ENCODE assay signal across 22 cellular contexts in genomic region chr7:84998665-84999064, GRCh38.
DNase-seq lines count a peak whose midpoint lies in the region; ATAC-seq and TF ChIP-seq lines count a peak whose summit lies in the region.
"Had no signal": no experiment of that assay in that cellular context is flagged by ENCODE, and none has a peak within 500 bp of the region (broad histone marks: within the 10 kb centered on the region; RNA-seq: fewer than 3 reads in every experiment).

No MANE protein-coding gene starts in this region.

- no peaks in the 10 kb centered on the region for H3K4me1 ChIP-seq in CD8-positive, alpha-beta memory T cell (ENCODE audit: insufficient read depth, low read length)
- H3K4me1 ChIP-seq in lower lobe of right lung = no peaks in the 10 kb centered on the region
- H3K4me1 ChIP-seq: transverse colon had no signal

- H3K27me3 ChIP-seq in CD8-positive, alpha-beta memory T cell (ENCODE audit: insufficient read depth, low read length, poor library complexity, severe bottlenecking) = no peaks in the 10 kb centered on the region
- no peaks in the 10 kb centered on the region for H3K27me3 ChIP-seq in lower lobe of right lung (ENCODE audit: low read depth)
- H3K27me3 ChIP-seq: neutrophil, transverse colon had no signal

- H3K27ac ChIP-seq in CD8-positive, alpha-beta memory T cell (ENCODE audit: low read depth, low read length) = no peak overlapping the region
- H3K27ac ChIP-seq in lower lobe of right lung = no peak overlapping the region
- H3K27ac ChIP-seq: neutrophil, RWPE1, SK-N-MC, transverse colon had no signal

- no peak overlapping the region for H3K4me3 ChIP-seq in HFF-Myc (replicated peaks; ENCODE audit: low read depth, low read length)
- H3K4me3 ChIP-seq in CD8-positive, alpha-beta memory T cell (ENCODE audit: low read length) = no peak overlapping the region
- H3K4me3 ChIP-seq in lower lobe of right lung = no peak overlapping the region
- H3K4me3 ChIP-seq: SK-N-MC, transverse colon had no signal

- CTCF ChIA-PET in WTC11 (lab: Charles Lee) = no interaction called here
- CTCF ChIA-PET in CD8-positive, alpha-beta memory T cell (lab: Charles Lee) = no interaction called here

- no peak overlapping the region for H3K27ac Mint-ChIP-seq in WTC11
- H3K27ac Mint-ChIP-seq in nephron progenitor cell = no peak overlapping the region
- H3K27ac Mint-ChIP-seq in CD8-positive, alpha-beta memory T cell = no peak overlapping the region
- H3K27ac Mint-ChIP-seq: activated CD4-positive, alpha-beta T cell treated with anti-CD3 and anti-CD28 coated beads, Interleukin-2, amount 10 ng/mL, durations not matched to agents 7 days and 5 days; activated CD8-positive, alpha-beta memory T cell treated with anti-CD3 and anti-CD28 coated beads, Interleukin-2, amount 10 ng/mL, durations not matched to agents 7 days and 5 days; activated T-cell treated with anti-CD3 and anti-CD28 coated beads, Interleukin-2, amount 50 U/mL, for 72 hours; CD8-positive, alpha-beta T cell; IgD-negative memory B cell had no signal

- peaks cover 6% of the 10 kb centered on the region for H3K36me3 Mint-ChIP-seq in WTC11
- peaks cover 29% of the 10 kb centered on the region for H3K36me3 Mint-ChIP-seq in nephron progenitor cell (ENCODE audit: low read depth)
- H3K36me3 Mint-ChIP-seq in CD8-positive, alpha-beta memory T cell = peaks cover 0 to 2% (median 0%) of the 10 kb centered on the region in 3 donors
- H3K36me3 Mint-ChIP-seq: activated CD8-positive, alpha-beta memory T cell treated with anti-CD3 and anti-CD28 coated beads, Interleukin-2, amount 10 ng/mL, durations not matched to agents 7 days and 5 days; CD8-positive, alpha-beta T cell; IgD-negative memory B cell had no signal

- no peak overlapping the region for H3K4me3 Mint-ChIP-seq in WTC11
- no peak overlapping the region for H3K4me3 Mint-ChIP-seq in nephron progenitor cell
- H3K4me3 Mint-ChIP-seq in CD8-positive, alpha-beta memory T cell = no peak overlapping the region
- H3K4me3 Mint-ChIP-seq: activated CD4-positive, alpha-beta T cell treated with anti-CD3 and anti-CD28 coated beads, Interleukin-2, amount 10 ng/mL, durations not matched to agents 7 days and 5 days; activated CD8-positive, alpha-beta memory T cell treated with anti-CD3 and anti-CD28 coated beads, Interleukin-2, amount 10 ng/mL, durations not matched to agents 7 days and 5 days; activated T-cell treated with anti-CD3 and anti-CD28 coated beads, Interleukin-2, amount 50 U/mL, for 72 hours; CD8-positive, alpha-beta T cell; IgD-negative memory B cell had no signal

- peaks cover 49% of the 10 kb centered on the region for H3K4me1 Mint-ChIP-seq in WTC11
- peaks cover 15% of the 10 kb centered on the region for H3K4me1 Mint-ChIP-seq in nephron progenitor cell
- H3K4me1 Mint-ChIP-seq in CD8-positive, alpha-beta memory T cell = no peaks in the 10 kb centered on the region
- H3K4me1 Mint-ChIP-seq: IgD-negative memory B cell had no signal

- DNase-seq in DMS 273 treated with DMSO at 0.1 percent for 48 hours (lab: John Stamatoyannopoulos, UW) (peak; percentile 58), HFF-Myc (ENCODE audit: extremely low read depth, low read depth) (no peak), WTC11 (ENCODE audit: low spot score) (no peak), nephron progenitor cell (no peak), lower lobe of right lung (no peak)
- DNase-seq in activated CD4-positive, alpha-beta T cell treated with anti-CD3 and anti-CD28 coated beads, Interleukin-2, amount 50 U/mL, for 4 hours = no peak
- DNase-seq in CD8-positive, alpha-beta memory T cell = no peak
- DNase-seq: activated CD4-positive, alpha-beta T cell treated with anti-CD3 and anti-CD28 coated beads, Interleukin-2, amount 10 ng/mL, durations not matched to agents 7 days and 5 days; activated CD8-positive, alpha-beta memory T cell treated with anti-CD3 and anti-CD28 coated beads, Interleukin-2, amount 10 ng/mL, durations not matched to agents 7 days and 5 days; activated naive CD4-positive, alpha-beta T cell treated with Interleukin-2 at 50 U/mL for 16 hours; activated T-cell treated with anti-CD3 and anti-CD28 coated beads, Interleukin-2, amount 50 U/mL, for 72 hours; amygdala; CD8-positive, alpha-beta T cell; DMS79 treated with DMSO at 0.1 percent for 48 hours; NCI-H1105; NCI-H2029 treated with DMSO at 0.1 percent for 48 hours; NCI-H510A; transverse colon had no signal

- H3K9me3 ChIP-seq in CD8-positive, alpha-beta memory T cell (ENCODE audit: low read length) = no peaks in the 10 kb centered on the region
- no peaks in the 10 kb centered on the region for H3K9me3 ChIP-seq in lower lobe of right lung
- H3K9me3 ChIP-seq: neutrophil, transverse colon had no signal

- ATAC-seq in WTC11 (peak; percentile 68), lower lobe of right lung (no peak)
- ATAC-seq: activated CD8-positive, alpha-beta memory T cell treated with anti-CD3 and anti-CD28 coated beads, Interleukin-2, amount 10 ng/mL, durations not matched to agents 7 days and 5 days; activated T-cell treated with anti-CD3 and anti-CD28 coated beads, Interleukin-2, amount 50 U/mL, for 72 hours; CD8-positive, alpha-beta T cell had no signal

- POLR2A ChIA-PET in WTC11 (lab: Charles Lee) = no interaction called here
- POLR2A ChIA-PET in CD8-positive, alpha-beta memory T cell (lab: Charles Lee) = no interaction called here

- intact Hi-C loops in lower lobe of right lung (cut with DNase I) = no loop called here

- no peaks in the 10 kb centered on the region for H3K36me3 ChIP-seq in CD8-positive, alpha-beta memory T cell (ENCODE audit: insufficient read depth, low read length)
- H3K36me3 ChIP-seq in lower lobe of right lung = no peaks in the 10 kb centered on the region
- H3K36me3 ChIP-seq: neutrophil, transverse colon had no signal

- H3K27me3 Mint-ChIP-seq in WTC11 (ENCODE audit: low read depth) = no peaks in the 10 kb centered on the region
- no peaks in the 10 kb centered on the region for H3K27me3 Mint-ChIP-seq in nephron progenitor cell (ENCODE audit: low read depth, poor library complexity)
- H3K27me3 Mint-ChIP-seq in CD8-positive, alpha-beta memory T cell = no peaks in the 10 kb centered on the region
- H3K27me3 Mint-ChIP-seq: activated CD8-positive, alpha-beta memory T cell treated with anti-CD3 and anti-CD28 coated beads, Interleukin-2, amount 10 ng/mL, durations not matched to agents 7 days and 5 days; IgD-negative memory B cell had no signal

- peak; percentile 3 for TF ChIP-seq CTCF in HFF-Myc (IDR thresholded peaks at IDR 0.05; ENCODE audit: low read depth, low read length, missing control alignments)
- TF ChIP-seq CTCF in WTC11 (IDR thresholded peaks at IDR 0.05) = no peak
- TF ChIP-seq CTCF in nephron progenitor cell (IDR thresholded peaks at IDR 0.05) = peak; percentile 16
- TF ChIP-seq CTCF in lower lobe of right lung (IDR thresholded peaks at IDR 0.05) = no peak

- H3K9me3 Mint-ChIP-seq in WTC11 (peaks cover 7% of the 10 kb centered on the region), nephron progenitor cell (peaks cover 8% of the 10 kb centered on the region)
- peaks cover 0 to 22% (median 3%) of the 10 kb centered on the region in 5 donors for H3K9me3 Mint-ChIP-seq in CD8-positive, alpha-beta memory T cell
- H3K9me3 Mint-ChIP-seq: activated CD4-positive, alpha-beta T cell treated with anti-CD3 and anti-CD28 coated beads, Interleukin-2, amount 10 ng/mL, durations not matched to agents 7 days and 5 days; CD8-positive, alpha-beta T cell; IgD-negative memory B cell had no signal

TF ChIP-seq in WTC11, 78 proteins besides CTCF, POLR2A, EP300 and RAD21 (continues in another document):
- no peak for TF ChIP-seq USF1 (CRISPR knock-in tag; IDR thresholded peaks at IDR 0.05)
- TF ChIP-seq, protein P1, sequence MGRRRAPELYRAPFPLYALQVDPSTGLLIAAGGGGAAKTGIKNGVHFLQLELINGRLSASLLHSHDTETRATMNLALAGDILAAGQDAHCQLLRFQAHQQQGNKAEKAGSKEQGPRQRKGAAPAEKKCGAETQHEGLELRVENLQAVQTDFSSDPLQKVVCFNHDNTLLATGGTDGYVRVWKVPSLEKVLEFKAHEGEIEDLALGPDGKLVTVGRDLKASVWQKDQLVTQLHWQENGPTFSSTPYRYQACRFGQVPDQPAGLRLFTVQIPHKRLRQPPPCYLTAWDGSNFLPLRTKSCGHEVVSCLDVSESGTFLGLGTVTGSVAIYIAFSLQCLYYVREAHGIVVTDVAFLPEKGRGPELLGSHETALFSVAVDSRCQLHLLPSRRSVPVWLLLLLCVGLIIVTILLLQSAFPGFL (CRISPR knock-in tag; IDR thresholded peaks at IDR 0.05; ENCODE audit: borderline replicate concordance) = no peak
- TF ChIP-seq, protein P2, sequence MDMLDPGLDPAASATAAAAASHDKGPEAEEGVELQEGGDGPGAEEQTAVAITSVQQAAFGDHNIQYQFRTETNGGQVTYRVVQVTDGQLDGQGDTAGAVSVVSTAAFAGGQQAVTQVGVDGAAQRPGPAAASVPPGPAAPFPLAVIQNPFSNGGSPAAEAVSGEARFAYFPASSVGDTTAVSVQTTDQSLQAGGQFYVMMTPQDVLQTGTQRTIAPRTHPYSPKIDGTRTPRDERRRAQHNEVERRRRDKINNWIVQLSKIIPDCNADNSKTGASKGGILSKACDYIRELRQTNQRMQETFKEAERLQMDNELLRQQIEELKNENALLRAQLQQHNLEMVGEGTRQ (CRISPR knock-in tag; IDR thresholded peaks at IDR 0.05) = no peak
- TF ChIP-seq HMGXB4 (CRISPR knock-in tag; IDR thresholded peaks at IDR 0.05) = no peak
- no peak for TF ChIP-seq SMAD4 (CRISPR knock-in tag; IDR thresholded peaks at IDR 0.05)
- no peak for TF ChIP-seq OVOL2 (CRISPR knock-in tag; IDR thresholded peaks at IDR 0.05; ENCODE audit: borderline replicate concordance)
- TF ChIP-seq ZNF138 (CRISPR knock-in tag; conservative IDR thresholded peaks at IDR 0.05) = no peak
- no peak for TF ChIP-seq ETV6 (CRISPR knock-in tag; IDR thresholded peaks at IDR 0.05)

Comparison
In these comparisons a context has a peak if more than half of its experiments do, and no peak if none do; other contexts are left out.
1. CTCF ChIP-seq: peak in HFF-Myc (single experiment) and nephron progenitor cell (single experiment); none in WTC11 (single experiment) and lower lobe of right lung (single experiment).